Comparison of ENCODE assay signal across 27 cellular contexts in the genomic region with DNA sequence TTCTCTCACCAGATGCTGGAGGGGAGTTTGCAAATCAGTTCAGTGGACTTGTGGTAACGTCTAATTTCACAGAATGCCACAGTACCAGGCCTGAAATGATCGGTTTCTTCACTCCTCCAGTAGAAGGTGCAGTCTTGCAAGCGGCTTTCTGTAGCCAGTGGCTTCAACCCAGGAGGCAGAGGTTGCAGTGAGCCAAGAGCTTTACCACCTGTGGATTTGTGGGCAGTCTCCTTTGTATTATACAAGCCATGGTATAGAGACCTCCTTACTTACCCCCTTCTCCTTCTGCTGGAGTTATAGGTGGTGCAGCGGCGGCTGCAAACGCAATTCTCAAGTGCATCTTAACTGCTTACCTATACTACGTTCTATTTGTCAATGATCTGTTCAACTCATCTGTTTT. TPM values are rescaled to one million over a fixed set of nuclear protein-coding genes. Genes with fewer than 3 reads are reported as not detected.
DNase-seq lines count a peak whose midpoint lies in the region; ATAC-seq, FAIRE-seq and TF ChIP-seq lines count a peak whose summit lies in the region.
"Had no signal": no experiment of that assay in that cellular context is flagged by ENCODE, and none has a peak within 500 bp of the region (broad histone marks: within the 10 kb centered on the region; RNA-seq: fewer than 3 reads in every experiment).

No MANE protein-coding gene starts in this region.

- no peak overlapping the region for H3K27ac Mint-ChIP-seq in GM23338
- H3K27ac Mint-ChIP-seq: CD4-positive, alpha-beta memory T cell; CD4-positive, CD25-positive, alpha-beta regulatory T cell; CD8-positive, alpha-beta memory T cell had no signal

- H2BK15ac ChIP-seq in H1 (ENCODE audit: low read length) (no peak overlapping the region), mesendoderm (replicated peaks; ENCODE audit: low read depth) (no peak overlapping the region)

- H3K27ac ChIP-seq in GM23338 (ENCODE audit: low read depth) (0 out of 2 replicates have a peak overlapping the region, but pooled peaks have one; percentile 7), H1 (ENCODE audit: low read depth, low read length) (no peak overlapping the region), trophoblast cell (ENCODE audit: low read depth, low read length) (no peak overlapping the region), sigmoid colon (no peak overlapping the region), mesendoderm (ENCODE audit: low read depth, low read length) (no peak overlapping the region)
- H3K27ac ChIP-seq: BLaER1 had no signal

- H2BK120ac ChIP-seq in H1 (replicated peaks; ENCODE audit: low read depth, low read length) = no peak overlapping the region
- H2BK120ac ChIP-seq in trophoblast cell (ENCODE audit: insufficient read depth, low read length, poor library complexity) = no peak overlapping the region
- no peak overlapping the region for H2BK120ac ChIP-seq in mesendoderm (ENCODE audit: low read depth, low read length)

- H3K4me2 ChIP-seq in GM23338 (no peak overlapping the region), H1 (ENCODE audit: insufficient read depth in 1 of 2, low read depth in 2 of 2, low read length in 2 of 2) (no peak overlapping the region), trophoblast cell (ENCODE audit: low read length) (no peak overlapping the region), mesendoderm (ENCODE audit: low read length) (no peak overlapping the region)
- H3K4me2 ChIP-seq: BLaER1 had no signal

- no peak overlapping the region for H2AK5ac ChIP-seq in H1 (ENCODE audit: low read depth, low read length)
- no peak overlapping the region for H2AK5ac ChIP-seq in trophoblast cell (ENCODE audit: low read length)
- H2AK5ac ChIP-seq in mesendoderm (ENCODE audit: low read length) = no peak overlapping the region

- H3K4me3 Mint-ChIP-seq in GM23338 = no peak overlapping the region
- H3K4me3 Mint-ChIP-seq: CD14-positive monocyte; CD4-positive, alpha-beta memory T cell; CD4-positive, CD25-positive, alpha-beta regulatory T cell; CD8-positive, alpha-beta memory T cell had no signal

- H2AFZ ChIP-seq in GM23338 (no peak overlapping the region), H1 (ENCODE audit: low read length) (no peak overlapping the region), trophoblast cell (ENCODE audit: insufficient read depth, low read length, poor library complexity) (no peak overlapping the region)

- H3K27me3 ChIP-seq in GM23338 (ENCODE audit: insufficient read depth) (no peaks in the 10 kb centered on the region), H1 (replicated peaks in 1 of 4; ENCODE audit: control insufficient read depth in 3 of 4, extremely low read depth in 1 of 4, insufficient read depth in 3 of 4, low read length in 3 of 4) (no peaks in the 10 kb centered on the region), trophoblast cell (ENCODE audit: insufficient read depth, low read length) (no peaks in the 10 kb centered on the region), sigmoid colon (no peaks in the 10 kb centered on the region), mesendoderm (ENCODE audit: insufficient read depth, low read length, poor library complexity) (no peaks in the 10 kb centered on the region)
- H3K27me3 ChIP-seq: BE2C, BLaER1 had no signal

- H2BK12ac ChIP-seq in H1 (ENCODE audit: low read depth, low read length) (no peak overlapping the region), trophoblast cell (ENCODE audit: low read length) (no peak overlapping the region)

- H2BK20ac ChIP-seq in H1 (ENCODE audit: low read length) = no peak overlapping the region

- FAIRE-seq in H1 (lab: Jason Lieb, UNC) (peak; percentile 42), HTR-8/SVneo (lab: Jason Lieb, UNC) (no peak)
- FAIRE-seq: A204.1, GM12878, GM18507 had no signal

- TF ChIP-seq POLR2A in H1 (IDR thresholded peaks at IDR 0.05; ENCODE audit: control extremely low read depth in 1 of 2, low read depth in 2 of 2, low read length in 2 of 2) (no peak), sigmoid colon (IDR thresholded peaks at IDR 0.05) (no peak)

- H3K36me3 ChIP-seq in GM23338 (ENCODE audit: insufficient read depth) (peaks cover 63% of the 10 kb centered on the region), H1 (ENCODE audit: control insufficient read depth in 2 of 4, insufficient read depth in 4 of 4, low read length in 3 of 4) (peaks cover 11 to 65% (median 41%) of the 10 kb centered on the region in 4 experiments), trophoblast cell (ENCODE audit: control insufficient read depth in 1 of 2, insufficient read depth in 2 of 2, low read length in 2 of 2) (peaks cover 19 to 22% of the 10 kb centered on the region in 2 experiments), sigmoid colon (peaks cover 4 to 94% (median 40%) of the 10 kb centered on the region in 4 donors), mesendoderm (ENCODE audit: control insufficient read depth, insufficient read depth, low read length) (no peaks in the 10 kb centered on the region)

- POLR2A ChIA-PET in H1 (lab: Charles Lee; ENCODE audit: partially characterized antibody) = interaction anchor here (1.1 to 1.4 kb wide), 3 partner anchors 10 to 163 kb away, joined by 3 to 4 read pairs (median 3); no protein-coding TSS in a partner anchor

- no peaks in the 10 kb centered on the region; the same call in 1 of the 2 replicates for H3K23me2 ChIP-seq in H1 (ENCODE audit: low read depth, low read length)

- peaks cover 12% of the 10 kb centered on the region; the same call in 2 of the 3 replicates for H3K4me1 Mint-ChIP-seq in GM23338
- H3K4me1 Mint-ChIP-seq: CD14-positive monocyte; CD4-positive, alpha-beta memory T cell; CD8-positive, alpha-beta memory T cell had no signal

- H3K9me3 ChIP-seq in H1 (ENCODE audit: insufficient read depth in 2 of 2, low read depth in 1 of 2, low read length in 1 of 2) (no peaks in the 10 kb centered on the region), trophoblast cell (ENCODE audit: insufficient read depth, low read depth, low read length) (no peaks in the 10 kb centered on the region), sigmoid colon (no peaks in the 10 kb centered on the region)
- H3K9me3 ChIP-seq: BE2C, BLaER1 had no signal

- DNase-seq in GM23338 (ENCODE audit: low spot score) (no peak), NCI-H69 (lab: John Stamatoyannopoulos, UW) (peak; percentile 48), H1 (ENCODE audit: low read depth in 1 of 2, low spot score in 2 of 2) (no peak), trophoblast cell (no peak), HTR-8/SVneo (ENCODE audit: insufficient read length, low spot score) (no peak), sigmoid colon (no peak), mesendoderm (no peak)
- DNase-seq: 8988T; ACHN; BE2C; C1 segment of cervical spinal cord; CD4-positive, alpha-beta memory T cell; CD4-positive, CD25-positive, alpha-beta regulatory T cell; CD8-positive, alpha-beta memory T cell; COR-L47; DMS 273 treated with DMSO at 0.1 percent for 48 hours; DMS153; DMS53; DMS79; DND-41; EL; GDM1 had no signal

- H3K9me2 ChIP-seq in GM23338 (ENCODE audit: insufficient read depth) = no peaks in the 10 kb centered on the region

- TF ChIP-seq EP300 in H1 (IDR thresholded peaks at IDR 0.05; ENCODE audit: borderline replicate concordance in 1 of 2, low read depth in 2 of 2, low read length in 2 of 2) (no peak), sigmoid colon (IDR thresholded peaks at IDR 0.05) (no peak)

- no peak overlapping the region for H3K14ac ChIP-seq in H1 (ENCODE audit: insufficient read length)
- H3K14ac ChIP-seq in trophoblast cell (ENCODE audit: low read length) = no peak overlapping the region

- H4K12ac ChIP-seq in trophoblast cell (ENCODE audit: low read depth, low read length) = no peak overlapping the region

- peak; percentile 87 for ATAC-seq in GM23338
- ATAC-seq: GM12878 had no signal

- H3K4ac ChIP-seq in H1 (replicated peaks; ENCODE audit: insufficient read length, low read depth, low read length) (no peak overlapping the region), trophoblast cell (ENCODE audit: low read depth, low read length) (no peak overlapping the region), mesendoderm (ENCODE audit: low read depth, low read length) (no peak overlapping the region)

- H3K56ac ChIP-seq in H1 (replicated peaks; ENCODE audit: insufficient read length, low read depth, low read length) (no peak overlapping the region), mesendoderm (ENCODE audit: low read length) (no peak overlapping the region)

- CTCF ChIA-PET in H1 (lab: Charles Lee; ENCODE audit: partially characterized antibody) = interaction anchor here (0.6 to 1.0 kb wide), 2 partner anchors 11 to 30 kb away, joined by 3 read pairs; no protein-coding TSS in a partner anchor

- H3K4me3 ChIP-seq in GM23338 (no peak overlapping the region), H1 (ENCODE audit: extremely low read depth in 1 of 4, insufficient read depth in 2 of 4, low read depth in 3 of 4, low read length in 4 of 4) (no peak overlapping the region), trophoblast cell (ENCODE audit: low read depth, low read length) (no peak overlapping the region), sigmoid colon (no peak overlapping the region), mesendoderm (ENCODE audit: low read length) (no peak overlapping the region)
- H3K4me3 ChIP-seq: BLaER1, GM12878 had no signal

- intact Hi-C loops in sigmoid colon (cut with DNase I) = no loop called here

- H3K36me3 Mint-ChIP-seq in GM23338 (ENCODE audit: low read depth) = peaks cover 60% of the 10 kb centered on the region

- TF ChIP-seq RAD21 in H1 (IDR thresholded peaks at IDR 0.05 in 1 of 2, conservative IDR thresholded peaks at IDR 0.05 in 1 of 2; ENCODE audit: low read depth in 2 of 2, low read length in 2 of 2) = no peak

- H4K91ac ChIP-seq in H1 (replicated peaks; ENCODE audit: insufficient read length, low read length) (no peak overlapping the region), trophoblast cell (ENCODE audit: low read depth, low read length) (no peak overlapping the region)

- no peaks in the 10 kb centered on the region for H3K79me2 ChIP-seq in GM23338 (replicated peaks; ENCODE audit: insufficient read depth)
- no peaks in the 10 kb centered on the region for H3K79me2 ChIP-seq in H1 (ENCODE audit: control insufficient read depth in 1 of 2, insufficient read depth in 2 of 2, low read length in 2 of 2)
- H3K79me2 ChIP-seq in trophoblast cell (ENCODE audit: control insufficient read depth, insufficient read depth, low read length, poor library complexity) = no peaks in the 10 kb centered on the region
- H3K79me2 ChIP-seq in mesendoderm (ENCODE audit: control insufficient read depth, insufficient read depth, low read length) = no peaks in the 10 kb centered on the region

- H3K9ac ChIP-seq in H1 (replicated peaks in 1 of 4; ENCODE audit: extremely low read depth in 1 of 4, low read depth in 3 of 4, low read length in 3 of 4) (no peak overlapping the region), trophoblast cell (ENCODE audit: low read length) (no peak overlapping the region), mesendoderm (ENCODE audit: low read length) (no peak overlapping the region)
- H3K9ac ChIP-seq: BLaER1 had no signal

- no peak for TF ChIP-seq CTCF in GM23338 (conservative IDR thresholded peaks at IDR 0.05; ENCODE audit: low read depth in 2 of 2)
- no peak for TF ChIP-seq CTCF in H1 (IDR thresholded peaks at IDR 0.05; ENCODE audit: control extremely low read depth in 1 of 3, insufficient read depth in 1 of 3, low read depth in 1 of 3, low read length in 3 of 3)
- no peak for TF ChIP-seq CTCF in sigmoid colon (IDR thresholded peaks at IDR 0.05)

- H4K20me1 ChIP-seq in GM23338 (replicated peaks; ENCODE audit: insufficient read depth) (no peaks in the 10 kb centered on the region; the same call in 1 of the 2 replicates), H1 (replicated peaks in 1 of 2; ENCODE audit: control insufficient read depth in 1 of 2, insufficient read depth in 2 of 2, low read length in 2 of 2) (peaks cover 2% of the 10 kb centered on the region in 2 experiments)
- H4K20me1 ChIP-seq: BLaER1 had no signal

- H4K8ac ChIP-seq in H1 (ENCODE audit: extremely low read depth, insufficient read depth, low read length) (no peak overlapping the region), trophoblast cell (ENCODE audit: low read depth, low read length) (peak overlapping the region; percentile 47), mesendoderm (ENCODE audit: low read depth, low read length) (no peak overlapping the region)

- H3K23ac ChIP-seq in H1 (ENCODE audit: insufficient read length) = no peak overlapping the region
- H3K23ac ChIP-seq in trophoblast cell (ENCODE audit: low read length) = no peak overlapping the region
- H3K23ac ChIP-seq in mesendoderm (ENCODE audit: low read length) = no peak overlapping the region

- no peaks in the 10 kb centered on the region for H3K27me3 Mint-ChIP-seq in GM23338 (ENCODE audit: insufficient read depth, low read depth, poor library complexity)
- H3K27me3 Mint-ChIP-seq: CD4-positive, alpha-beta memory T cell; CD4-positive, CD25-positive, alpha-beta regulatory T cell had no signal

- H3K79me1 ChIP-seq in H1 (ENCODE audit: low read depth, low read length) (0 out of 2 replicates have a peak, but pooled peaks cover 2% of the 10 kb centered on the region), trophoblast cell (ENCODE audit: low read length) (no peaks in the 10 kb centered on the region), mesendoderm (ENCODE audit: low read length) (no peaks in the 10 kb centered on the region)

- no peaks in the 10 kb centered on the region for H3K4me1 ChIP-seq in GM23338 (ENCODE audit: insufficient read depth)
- H3K4me1 ChIP-seq in H1 (replicated peaks in 1 of 4; ENCODE audit: control insufficient read depth in 3 of 4, insufficient read depth in 4 of 4, low read length in 3 of 4) = peaks cover 0 to 5% (median 0%) of the 10 kb centered on the region in 4 experiments; a peak in 2 of 7 replicates
- H3K4me1 ChIP-seq in trophoblast cell (ENCODE audit: control insufficient read depth in 1 of 2, insufficient read depth in 2 of 2, low read length in 2 of 2) = peaks cover 2% of the 10 kb centered on the region in 2 experiments
- no peaks in the 10 kb centered on the region for H3K4me1 ChIP-seq in sigmoid colon
- no peaks in the 10 kb centered on the region for H3K4me1 ChIP-seq in mesendoderm (ENCODE audit: control insufficient read depth, low read depth, low read length)
- H3K4me1 ChIP-seq: BE2C, BLaER1 had no signal

- H3K18ac ChIP-seq in H1 (ENCODE audit: extremely low read depth, low read length) (no peak overlapping the region), trophoblast cell (ENCODE audit: low read length) (no peak overlapping the region), mesendoderm (ENCODE audit: low read length) (no peak overlapping the region)

- no peaks in the 10 kb centered on the region for H3F3A ChIP-seq in GM23338 (replicated peaks; ENCODE audit: low read depth)

- no peaks in the 10 kb centered on the region for H3K9me3 Mint-ChIP-seq in GM23338
- H3K9me3 Mint-ChIP-seq: CD4-positive, alpha-beta memory T cell; CD4-positive, CD25-positive, alpha-beta regulatory T cell; CD8-positive, alpha-beta memory T cell had no signal

- H4K5ac ChIP-seq in H1 (ENCODE audit: insufficient read length, low read depth, low read length) = no peak overlapping the region
- no peak overlapping the region for H4K5ac ChIP-seq in mesendoderm (ENCODE audit: low read length)

- no peak overlapping the region for H2BK5ac ChIP-seq in H1 (ENCODE audit: low read depth, low read length)
- no peak overlapping the region for H2BK5ac ChIP-seq in trophoblast cell (ENCODE audit: low read depth, low read length, poor library complexity)
- no peak overlapping the region for H2BK5ac ChIP-seq in mesendoderm (ENCODE audit: low read length)

- WGBS in H1 (ENCODE audit: extremely low coverage in 1 of 2, insufficient coverage in 1 of 2, insufficient read length in 1 of 2, insufficient replicate concordance in 2 of 2, low coverage in 1 of 2, low lambda C conversion rate in 2 of 2, missing lambda C conversion rate in 1 of 2), 2 experiments = 95% methylated on average over 7 of the region's 7 CpGs; no CpG with 5 or more reads in 1 of the 2 experiments
- no CpG with 5 or more reads among the region's 7 CpGs for WGBS in trophoblast cell (ENCODE audit: extremely low coverage, insufficient coverage, insufficient read length)
- 94 to 95% methylated on average over 7 of the region's 7 CpGs for WGBS in sigmoid colon, 2 donors
- WGBS in mesendoderm (ENCODE audit: extremely low coverage, insufficient coverage, low lambda C conversion rate) = no CpG with 5 or more reads among the region's 7 CpGs

RNA-seq across cellular contexts. Expression of a gene that starts 17.6 kb away (rescaled TPM):
- 149 and 164 TPM in 2 replicates for total RNA-seq in GM23338 (2014; rRNA removed; shearing (Covaris generic))
- polyA plus RNA-seq in GM23338 (2016; fragmentation: Nextera tagmentation; extraction: Ambion mirVana) (456 and 490 TPM in 2 replicates), H1 (2011; rRNA removed) (61.0 and 67.9 TPM in 2 replicates), sigmoid colon (10 to 100 TPM; 16.2 to 23.1 (median 22.0) TPM)
- total RNA-seq in H1 (2021; fragmentation: NEBNext Ultra II Directional; extraction: Animal tissue kit (Norgen Biotek cat#: 25700)) = 96.9 and 105 TPM in 2 replicates
- 83.0 TPM for polyA plus RNA-seq in H1 (2011; cell fraction: cytosol; rRNA removed)
- 87.0 TPM for polyA plus RNA-seq in H1 (2011; cell fraction: nucleus; rRNA removed)
- polyA plus RNA-seq in H1 (2012, experiment 1 of 2) = 60.3 to 83.0 TPM (median 69.7 TPM) in 4 replicates
- 12.0 TPM for polyA plus RNA-seq in H1 (2012, experiment 2 of 2)
- polyA plus RNA-seq in H1 (2013, experiment 1 of 2) = 116 TPM
- 128 TPM for polyA plus RNA-seq in H1 (2013, experiment 2 of 2)
- 169 TPM in 2 replicates for polyA minus RNA-seq in H1 (2011; rRNA and poly(A)+ RNA removed)
- 67.4 TPM for polyA minus RNA-seq in H1 (2011; cell fraction: cytosol; rRNA and poly(A)+ RNA removed)
- polyA minus RNA-seq in H1 (2011; cell fraction: nucleus; rRNA and poly(A)+ RNA removed) = 162 TPM
- 33.5 and 36.3 TPM in 2 replicates for polyA plus RNA-seq in trophoblast cell (2013)
- 10 to 100 TPM; 25.0 to 46.5 (median 29.0) TPM for total RNA-seq in sigmoid colon
- polyA plus RNA-seq in mesendoderm (2013, experiment 1 of 2) = 44.1 TPM
- 47.3 TPM for polyA plus RNA-seq in mesendoderm (2013, experiment 2 of 2)

RNA-seq across cellular contexts. Expression of a gene that starts 31.5 kb away (rescaled TPM):
- 226 and 248 TPM in 2 replicates for total RNA-seq in GM23338 (2014; rRNA removed; shearing (Covaris generic))
- 60.0 and 62.9 TPM in 2 replicates for polyA plus RNA-seq in GM23338 (2016; fragmentation: Nextera tagmentation; extraction: Ambion mirVana)
- 190 and 198 TPM in 2 replicates for total RNA-seq in H1 (2021; fragmentation: NEBNext Ultra II Directional; extraction: Animal tissue kit (Norgen Biotek cat#: 25700))
- polyA plus RNA-seq in H1 (2011; rRNA removed) = 281 and 318 TPM in 2 replicates
- 189 TPM for polyA plus RNA-seq in H1 (2011; cell fraction: cytosol; rRNA removed)
- polyA plus RNA-seq in H1 (2011; cell fraction: nucleus; rRNA removed) = 347 TPM
- 147 to 191 TPM (median 166 TPM) in 4 replicates for polyA plus RNA-seq in H1 (2012, experiment 1 of 2)
- 130 TPM for polyA plus RNA-seq in H1 (2012, experiment 2 of 2)
- 98.7 TPM for polyA plus RNA-seq in H1 (2013, experiment 1 of 2)
- 108 TPM for polyA plus RNA-seq in H1 (2013, experiment 2 of 2)
- polyA minus RNA-seq in H1 (2011; rRNA and poly(A)+ RNA removed) = 732 and 803 TPM in 2 replicates
- 146 TPM for polyA minus RNA-seq in H1 (2011; cell fraction: cytosol; rRNA and poly(A)+ RNA removed)
- polyA minus RNA-seq in H1 (2011; cell fraction: nucleus; rRNA and poly(A)+ RNA removed) = 175 TPM
- 1.2 TPM in 2 replicates for polyA plus RNA-seq in trophoblast cell (2013)
- total RNA-seq in sigmoid colon = 1 to 10 TPM; 3.1 to 7.9 (median 6.3) TPM
- 1 to 10 TPM in 1 of 3 donors, under 1 TPM in 2; 0.23 to 3.9 (median 0.60) TPM for polyA plus RNA-seq in sigmoid colon
- polyA plus RNA-seq in mesendoderm (2013, experiment 1 of 2) = 14.7 TPM
- polyA plus RNA-seq in mesendoderm (2013, experiment 2 of 2) = 16.5 TPM
- total RNA-seq: CD4-positive, alpha-beta memory T cell; CD4-positive, CD25-positive, alpha-beta regulatory T cell had no signal
- polyA plus RNA-seq: CD4-positive, alpha-beta memory T cell; CD4-positive, CD25-positive, alpha-beta regulatory T cell; CD8-positive, alpha-beta memory T cell had no signal

Comparison
In these comparisons a context has a peak if more than half of its experiments do, and no peak if none do; other contexts are left out.
1. RNA of a gene that starts 31.5 kb away (total RNA-seq): 226 to 248 TPM in GM23338 and 190 to 198 TPM in H1; 3.1 to 7.9 TPM in sigmoid colon; every median in the first group is over 10 times any median in the second.